ENCODE assay signal across 8 cellular contexts in the genomic region with DNA sequence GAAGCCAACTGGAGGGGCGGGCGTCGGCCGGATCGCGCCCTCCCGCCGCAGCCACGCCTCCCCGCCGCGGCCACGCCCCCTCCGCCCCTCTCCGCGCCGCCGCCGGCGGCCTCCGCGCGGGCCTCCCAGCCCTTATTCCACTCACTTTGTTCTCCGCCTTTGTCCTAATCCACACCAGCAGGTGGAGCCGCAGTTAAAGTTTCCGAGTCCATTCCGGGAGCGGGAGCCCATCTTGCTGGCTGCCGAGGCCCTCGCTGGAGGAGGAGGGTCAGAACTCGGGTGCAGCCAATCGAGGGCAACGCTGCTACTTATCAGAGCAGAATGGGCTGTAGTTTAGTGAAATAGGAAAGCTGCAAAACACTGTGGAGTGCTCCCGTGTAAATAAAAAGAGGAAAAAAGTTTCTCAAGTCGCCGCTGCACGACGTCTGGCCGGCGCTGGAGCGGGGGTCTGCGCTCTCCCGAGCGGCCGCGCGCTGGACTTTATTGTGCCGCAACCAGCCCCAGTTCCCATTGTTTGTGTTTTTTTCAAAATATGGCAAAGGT. TPM values are rescaled to one million over a fixed set of nuclear protein-coding genes. Genes with fewer than 3 reads are reported as not detected.
DNase-seq lines count a peak whose midpoint lies in the region; TF ChIP-seq lines count a peak whose summit lies in the region.

A gene (plus strand): TSS at position 271 of the 543 bp plus-strand sequence. CDS start 262 bp downstream, at position 533.

- H2AFZ ChIP-seq in MM.1S (ENCODE audit: low read length) (peak within 1 kb of the TSS; percentile 72), neural cell (ENCODE audit: low read depth, low read length) (peak within 1 kb of the TSS; percentile 87)

- H3K9me2 ChIP-seq in MM.1S (replicated peaks; ENCODE audit: insufficient read depth, low read length) = no peaks in the 10 kb centered on the region
- H3K9me2 ChIP-seq in neural cell (ENCODE audit: insufficient read depth, low read length) = no peaks in the 10 kb centered on the region

- H3K36me3 ChIP-seq in MM.1S (replicated peaks; ENCODE audit: insufficient read depth, low read length) = no peaks in the 10 kb centered on the region
- no peaks in the 10 kb centered on the region for H3K36me3 ChIP-seq in neural cell (ENCODE audit: insufficient read depth, low read length)
- H3K36me3 ChIP-seq in stomach smooth muscle (ENCODE audit: control insufficient read depth in 2 of 2, insufficient read depth in 2 of 2, low read length in 2 of 2) = no peaks in the 10 kb centered on the region

- H3K4me1 ChIP-seq in MM.1S (ENCODE audit: low read length) (peaks cover 19% of the 10 kb centered on the region), stomach smooth muscle (ENCODE audit: control insufficient read depth, insufficient read depth, low read length) (no peaks in the 10 kb centered on the region)

- H3K4me2 ChIP-seq in MM.1S (ENCODE audit: low read depth, low read length) (peak within 1 kb of the TSS; percentile 70), neural cell (ENCODE audit: low read length) (peak within 1 kb of the TSS; percentile 81)

- H3K27me3 ChIP-seq in MM.1S (replicated peaks; ENCODE audit: insufficient read depth, low read length) = no peaks in the 10 kb centered on the region
- H3K27me3 ChIP-seq in neural cell (ENCODE audit: insufficient read depth, low read depth, low read length) = no peaks in the 10 kb centered on the region
- H3K27me3 ChIP-seq in stomach smooth muscle (ENCODE audit: control insufficient read depth in 1 of 2, insufficient read depth in 2 of 2, low read length in 2 of 2) = no peaks in the 10 kb centered on the region

- H3K79me2 ChIP-seq in MM.1S (ENCODE audit: low read length) = peaks cover 69% of the 10 kb centered on the region
- H3K79me2 ChIP-seq in neural cell (replicated peaks; ENCODE audit: insufficient read depth, low read length) = peaks cover 40% of the 10 kb centered on the region

- peak; percentile 56 for TF ChIP-seq EP300 in neural cell (conservative IDR thresholded peaks at IDR 0.05; ENCODE audit: poor library complexity, severe bottlenecking)

- TF ChIP-seq CTCF in MM.1S (IDR thresholded peaks at IDR 0.05; ENCODE audit: low read length) (peak; percentile 52), neural cell (IDR thresholded peaks at IDR 0.05; ENCODE audit: poor library complexity, severe bottlenecking) (peak; percentile 82)

- TF ChIP-seq RAD21 in neural cell (conservative IDR thresholded peaks at IDR 0.05) = peak; percentile 67

- peaks cover 35% of the 10 kb centered on the region for H3F3A ChIP-seq in MM.1S (ENCODE audit: insufficient read depth, low read length)
- H3F3A ChIP-seq in neural cell (ENCODE audit: insufficient read depth, low read length, poor library complexity, severe bottlenecking) = peaks cover 3% of the 10 kb centered on the region

- no peaks in the 10 kb centered on the region for H3K9me3 ChIP-seq in MM.1S (replicated peaks; ENCODE audit: insufficient read depth, low read length)
- H3K9me3 ChIP-seq in neural cell (ENCODE audit: low read length) = no peaks in the 10 kb centered on the region
- no peaks in the 10 kb centered on the region for H3K9me3 ChIP-seq in stomach smooth muscle (ENCODE audit: control insufficient read depth in 2 of 2, low read length in 2 of 2)

- H4K20me1 ChIP-seq in MM.1S (ENCODE audit: insufficient read depth, low read length) (no peaks in the 10 kb centered on the region), neural cell (ENCODE audit: insufficient read depth) (no peaks in the 10 kb centered on the region)

- DNase-seq in GF-D8 (lab: John Stamatoyannopoulos, UW) = peak; percentile 95
- peak; percentile 98 for DNase-seq in HCEC 1CT
- peak; percentile 97 for DNase-seq in MM.1S
- peak; percentile 69 for DNase-seq in SIG-M5 (lab: John Stamatoyannopoulos, UW)
- DNase-seq in activated gamma-delta T cell (lab: John Stamatoyannopoulos, UW) = peak; percentile 84
- peak; percentile 97 for DNase-seq in fibroblast of the conjunctiva (ENCODE audit: low read depth)

- H3K4me3 ChIP-seq in MM.1S (ENCODE audit: low read length) (peak within 1 kb of the TSS; percentile 81), neural cell (ENCODE audit: low read length) (peak within 1 kb of the TSS; percentile 83), stomach smooth muscle (ENCODE audit: low read length in 2 of 2) (peak within 1 kb of the TSS; percentile 89 to 96)

- peak within 1 kb of the TSS; percentile 95 for H3K9ac ChIP-seq in MM.1S (ENCODE audit: low read length)
- H3K9ac ChIP-seq in neural cell (ENCODE audit: low read length) = peak within 1 kb of the TSS; percentile 89
- H3K9ac ChIP-seq in stomach smooth muscle (ENCODE audit: low read length in 2 of 2) = peak within 1 kb of the TSS; percentile 66 to 76

- H3K27ac ChIP-seq in MM.1S (ENCODE audit: low read length) (peak within 1 kb of the TSS; percentile 86), neural cell (ENCODE audit: low read length) (peak within 1 kb of the TSS; percentile 97), stomach smooth muscle (ENCODE audit: low read length) (peak within 1 kb of the TSS; percentile 79)

TF ChIP-seq in neural cell, 6 proteins besides CTCF, POLR2A, EP300 and RAD21:
- TF ChIP-seq EZH2 (IDR thresholded peaks at IDR 0.05; ENCODE audit: borderline replicate concordance, insufficient read depth, low read length, poor library complexity, severe bottlenecking) = no peak
- TF ChIP-seq TAF1 (IDR thresholded peaks at IDR 0.05; ENCODE audit: low read depth) = peak; percentile 78
- TF ChIP-seq POLR2AphosphoS5 (IDR thresholded peaks at IDR 0.05) = peak; percentile 89
- TF ChIP-seq MXI1 (conservative IDR thresholded peaks at IDR 0.05; ENCODE audit: poor library complexity, severe bottlenecking) = no peak
- TF ChIP-seq SMC3 (conservative IDR thresholded peaks at IDR 0.05; ENCODE audit: poor library complexity) = peak; percentile 68

RNA-seq across cellular contexts. Expression of the gene that starts here (rescaled TPM):
- polyA plus RNA-seq in neural cell = 49.4 and 65.6 TPM in 2 replicates
- polyA minus RNA-seq in neural cell = 58.6 and 61.1 TPM in 2 replicates

Comparison
In these comparisons a context has a peak if more than half of its experiments do, and no peak if none do; other contexts are left out.
1. Peak in every context shown above with its lines: DNase-seq, H3K4me3 ChIP-seq and H3K27ac ChIP-seq.